ENCODE assay signal across 13 cellular contexts in genomic region chr5:8517461-8517860, GRCh38.
A peak's percentile ranks its signal among the peaks of the same experiment; 100 is the strongest.
DNase-seq lines count a peak whose midpoint lies in the region; TF ChIP-seq lines count a peak whose summit lies in the region.
"Had no signal": no experiment of that assay in that cellular context is flagged by ENCODE, and none has a peak within 500 bp of the region (broad histone marks: within the 10 kb centered on the region; RNA-seq: fewer than 3 reads in every experiment).

No MANE protein-coding gene starts in this region.

- H3K27me3 ChIP-seq in PC-9 (ENCODE audit: insufficient read depth, low read depth) (peaks cover 48% of the 10 kb centered on the region), esophagus muscularis mucosa (no peaks in the 10 kb centered on the region)

- TF ChIP-seq EP300 in esophagus muscularis mucosa (IDR thresholded peaks at IDR 0.05) = no peak

- no peak for TF ChIP-seq CTCF in PC-9 (conservative IDR thresholded peaks at IDR 0.05)
- TF ChIP-seq CTCF in epithelial cell of esophagus (IDR thresholded peaks at IDR 0.05; ENCODE audit: insufficient read depth, low read depth, low read length, missing control alignments) = no peak
- no peak for TF ChIP-seq CTCF in esophagus muscularis mucosa (IDR thresholded peaks at IDR 0.05)

- WGBS in esophagus muscularis mucosa = 76% methylated on average over 6 of the region's 6 CpGs

- CTCF ChIA-PET in PC-9 (lab: Charles Lee) = no interaction called here

- no peak for TF ChIP-seq POLR2A in esophagus muscularis mucosa (IDR thresholded peaks at IDR 0.05; ENCODE audit: low read depth)

- no peaks in the 10 kb centered on the region for H3K9me2 ChIP-seq in PC-9 (ENCODE audit: insufficient read depth)

- H3K9me3 ChIP-seq in PC-9 (ENCODE audit: insufficient read depth, low read depth) (no peaks in the 10 kb centered on the region), esophagus muscularis mucosa (peaks cover 0 to 7% (median 0%) of the 10 kb centered on the region in 4 donors)

- DNase-seq in A172 (ENCODE audit: low spot score) = peak; percentile 59
- DNase-seq in HT1080 (ENCODE audit: low read depth) = peak; percentile 84
- DNase-seq in PC-9 = no peak
- DNase-seq in epithelial cell of esophagus (ENCODE audit: low read depth) = peak; percentile 22
- no peak for DNase-seq in NCI-H1105 (lab: John Stamatoyannopoulos, UW)
- no peak for DNase-seq in esophagus muscularis mucosa (ENCODE audit: extremely low spot score)
- DNase-seq in T-helper 1 cell = no peak
- no peak for DNase-seq in GM19240 (ENCODE audit: insufficient read length, low spot score)
- DNase-seq: activated CD4-positive, CD25-positive, alpha-beta regulatory T cell treated with anti-CD3 and anti-CD28 coated beads, Interleukin-2, amount 50 U/mL, for 72 hours; activated naive CD4-positive, alpha-beta T cell; CD8-positive, alpha-beta T cell; H9; NCI-H1694 had no signal

- H3K4me1 ChIP-seq in PC-9 (replicated peaks; ENCODE audit: insufficient read depth) = no peaks in the 10 kb centered on the region
- H3K4me1 ChIP-seq in esophagus muscularis mucosa = no peaks in the 10 kb centered on the region

- H3K27ac ChIP-seq in PC-9 (no peak overlapping the region), esophagus muscularis mucosa (replicated peaks in 1 of 4) (no peak overlapping the region)

- H3K36me3 ChIP-seq in PC-9 (ENCODE audit: low read depth) = no peaks in the 10 kb centered on the region
- H3K36me3 ChIP-seq in esophagus muscularis mucosa = no peaks in the 10 kb centered on the region

- intact Hi-C loops in PC-9 (cut with micrococcal nuclease; ENCODE audit: unreplicated experiment) (no loop called here), esophagus muscularis mucosa (cut with DNase I) (no loop called here)

- no peaks in the 10 kb centered on the region for H3F3A ChIP-seq in PC-9 (ENCODE audit: insufficient read depth, low read depth)

- no TSS peak for BruUV-seq in PC-9 (replicated peaks; lab: Mats Ljungman, UMichigan)

- H3K4me3 ChIP-seq in PC-9 (no peak overlapping the region), epithelial cell of esophagus (ENCODE audit: low read length) (no peak overlapping the region), esophagus muscularis mucosa (no peak overlapping the region)

- H3K79me2 ChIP-seq in PC-9 (ENCODE audit: low read depth) = no peaks in the 10 kb centered on the region

- POLR2A ChIA-PET in PC-9 (lab: Charles Lee; ENCODE audit: unreplicated experiment) = no interaction called here

- no peaks in the 10 kb centered on the region for H4K20me1 ChIP-seq in PC-9 (ENCODE audit: insufficient read depth)

- no peak overlapping the region for H2AFZ ChIP-seq in PC-9

- H3K4me2 ChIP-seq in PC-9 = peak overlapping the region; percentile 2; the same call in 1 of the 2 replicates

Comparison
In these comparisons a context has a peak if more than half of its experiments do, and no peak if none do; other contexts are left out.
1. DNase-seq: peak in A172 (single experiment), HT1080 (single experiment) and epithelial cell of esophagus (single experiment); none in PC-9 (0 of 2), NCI-H1105 (single experiment), esophagus muscularis mucosa (single experiment), T-helper 1 cell (0 of 5) and GM19240 (single experiment).